ENCODE assay signal across 10 cellular contexts in the genomic region with DNA sequence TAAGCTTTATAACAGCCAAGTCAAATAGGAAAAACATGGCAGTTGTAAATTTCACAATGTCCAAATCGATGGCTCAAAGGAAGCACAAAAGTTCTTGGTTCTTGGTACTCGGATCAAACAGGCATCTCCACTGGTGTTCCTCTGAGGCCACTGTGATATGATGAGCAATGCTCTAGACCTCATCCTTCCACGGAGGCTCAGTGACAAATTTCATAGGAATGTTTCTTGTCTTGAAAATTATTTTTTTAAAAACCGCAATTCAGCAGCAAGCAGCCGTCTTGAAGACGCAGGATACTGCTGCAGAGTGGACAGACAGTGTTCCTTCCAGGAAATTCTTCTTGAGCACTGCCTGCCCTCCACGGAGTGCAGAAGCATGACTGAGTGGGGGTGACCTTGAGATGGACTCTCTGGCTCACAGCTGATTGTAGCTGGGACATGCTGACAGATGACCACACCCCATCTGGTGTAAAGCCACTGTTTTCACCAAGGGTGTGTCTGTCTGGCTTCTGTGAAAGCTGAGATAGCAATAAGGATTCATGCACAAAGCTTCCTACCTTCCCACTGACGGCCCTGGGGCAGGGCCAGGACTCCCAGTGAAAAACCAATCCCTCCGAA.
DNase-seq lines count a peak whose midpoint lies in the region; ATAC-seq and TF ChIP-seq lines count a peak whose summit lies in the region.
"Had no signal": no experiment of that assay in that cellular context is flagged by ENCODE, and none has a peak within 500 bp of the region (broad histone marks: within the 10 kb centered on the region; RNA-seq: fewer than 3 reads in every experiment).

No MANE protein-coding gene starts in this region.

- TF ChIP-seq CTCF in upper lobe of left lung (IDR thresholded peaks at IDR 0.05): no peak

- no peak for TF ChIP-seq EP300 in upper lobe of left lung (IDR thresholded peaks at IDR 0.05)

- H3K4me1 Mint-ChIP-seq in activated T-cell treated with anti-CD3 and anti-CD28 coated beads, Interleukin-2, amount 50 U/mL, for 72 hours (ENCODE audit: low read depth): peaks cover 49% of the 10 kb centered on the region
- peaks cover 40% of the 10 kb centered on the region for H3K4me1 Mint-ChIP-seq in activated naive CD8-positive, alpha-beta T cell treated with anti-CD3 and anti-CD28 coated beads, Interleukin-2, amount 50 U/mL, for 24 hours
- H3K4me1 Mint-ChIP-seq: B cell had no signal

- ATAC-seq in activated T-cell treated with anti-CD3 and anti-CD28 coated beads, Interleukin-2, amount 50 U/mL, for 72 hours (replicated peaks in 1 of 2): no peak
- no peak for ATAC-seq in activated naive CD8-positive, alpha-beta T cell treated with anti-CD3 and anti-CD28 coated beads, Interleukin-2, amount 50 U/mL, for 24 hours
- ATAC-seq in upper lobe of left lung (ENCODE audit: low FRiP score in 2 of 2) (peak; percentile 63 to 92), HG02981 (IDR thresholded peaks at IDR 0.05; ENCODE audit: unreplicated experiment) (no peak)

- H3K36me3 ChIP-seq in upper lobe of left lung: no peaks in the 10 kb centered on the region

- no peaks in the 10 kb centered on the region for H3K9me3 ChIP-seq in upper lobe of left lung

- H3K27me3 Mint-ChIP-seq in activated T-cell treated with anti-CD3 and anti-CD28 coated beads, Interleukin-2, amount 50 U/mL, for 72 hours (ENCODE audit: low read depth): no peaks in the 10 kb centered on the region
- H3K27me3 Mint-ChIP-seq in activated naive CD8-positive, alpha-beta T cell treated with anti-CD3 and anti-CD28 coated beads, Interleukin-2, amount 50 U/mL, for 24 hours: no peaks in the 10 kb centered on the region
- H3K27me3 Mint-ChIP-seq: B cell, brain had no signal

- peak overlapping the region; percentile 35 to 43 for H3K4me3 Mint-ChIP-seq in activated T-cell treated with anti-CD3 and anti-CD28 coated beads, Interleukin-2, amount 50 U/mL, for 72 hours
- no peak overlapping the region for H3K4me3 Mint-ChIP-seq in activated naive CD8-positive, alpha-beta T cell treated with anti-CD3 and anti-CD28 coated beads, Interleukin-2, amount 50 U/mL, for 24 hours
- H3K4me3 Mint-ChIP-seq: B cell, brain had no signal

- no peaks in the 10 kb centered on the region for H3K4me1 ChIP-seq in upper lobe of left lung

- no peak overlapping the region for H3K27ac ChIP-seq in upper lobe of left lung

- H3K27ac Mint-ChIP-seq in activated T-cell treated with anti-CD3 and anti-CD28 coated beads, Interleukin-2, amount 50 U/mL, for 72 hours: peak overlapping the region; percentile 86
- H3K27ac Mint-ChIP-seq in activated naive CD8-positive, alpha-beta T cell treated with anti-CD3 and anti-CD28 coated beads, Interleukin-2, amount 50 U/mL, for 24 hours: peak overlapping the region; percentile 7
- H3K27ac Mint-ChIP-seq: B cell, brain had no signal

- peaks cover 4 to 8% of the 10 kb centered on the region in 2 donors for H3K36me3 Mint-ChIP-seq in activated T-cell treated with anti-CD3 and anti-CD28 coated beads, Interleukin-2, amount 50 U/mL, for 72 hours (ENCODE audit: insufficient read depth in 2 of 2)
- peaks cover 3% of the 10 kb centered on the region for H3K36me3 Mint-ChIP-seq in activated naive CD8-positive, alpha-beta T cell treated with anti-CD3 and anti-CD28 coated beads, Interleukin-2, amount 50 U/mL, for 24 hours (ENCODE audit: low read depth)
- H3K36me3 Mint-ChIP-seq: brain had no signal

- no peak for DNase-seq in activated T-cell treated with anti-CD3 and anti-CD28 coated beads, Interleukin-2, amount 50 U/mL, for 72 hours
- DNase-seq in activated T-cell treated with anti-CD3 and anti-CD28 coated beads for 4 hours (no peak), hepatic stellate cell (ENCODE audit: low spot score) (peak; percentile 42), upper lobe of left lung (no peak), SHP77 (lab: John Stamatoyannopoulos, UW) (no peak), NCI-H2171 (lab: John Stamatoyannopoulos, UW) (no peak)
- DNase-seq in activated naive CD8-positive, alpha-beta T cell treated with anti-CD3 and anti-CD28 coated beads, Interleukin-2, amount 50 U/mL, for 24 hours: no peak

- no peaks in the 10 kb centered on the region for H3K27me3 ChIP-seq in upper lobe of left lung

- TF ChIP-seq POLR2A in upper lobe of left lung (IDR thresholded peaks at IDR 0.05): no peak

- WGBS in upper lobe of left lung, 2 donors: 71 to 77% methylated on average over 8 to 9 of the region's 9 CpGs

- peaks cover 3 to 4% of the 10 kb centered on the region in 2 donors for H3K9me3 Mint-ChIP-seq in activated T-cell treated with anti-CD3 and anti-CD28 coated beads, Interleukin-2, amount 50 U/mL, for 72 hours
- H3K9me3 Mint-ChIP-seq in activated naive CD8-positive, alpha-beta T cell treated with anti-CD3 and anti-CD28 coated beads, Interleukin-2, amount 50 U/mL, for 24 hours: peaks cover 6% of the 10 kb centered on the region

- H3K4me3 ChIP-seq in upper lobe of left lung: no peak overlapping the region

Comparison
In these comparisons a context has a peak if more than half of its experiments do, and no peak if none do; other contexts are left out.
1. ATAC-seq: peak in upper lobe of left lung (2 of 2); none in activated T-cell treated with anti-CD3 and anti-CD28 coated beads, Interleukin-2, amount 50 U/mL, for 72 hours (0 of 2), activated naive CD8-positive, alpha-beta T cell treated with anti-CD3 and anti-CD28 coated beads, Interleukin-2, amount 50 U/mL, for 24 hours (single experiment) and HG02981 (single experiment).